In genomic region chr18:25140144-25140961, GRCh38 we compare ENCODE assay signal across 23 cellular contexts.
"Had no signal": no experiment of that assay in that cellular context is flagged by ENCODE, and none has a peak within 500 bp of the region (broad histone marks: within the 10 kb centered on the region; RNA-seq: fewer than 3 reads in every experiment).

No MANE protein-coding gene starts in this region.

- H3K4me3 ChIP-seq: right lobe of liver, stomach, transverse colon, vagina had no signal

- H3K4me1 Mint-ChIP-seq: activated naive CD8-positive, alpha-beta T cell treated with anti-CD3 and anti-CD28 coated beads for 36 hours; stimulated activated memory B cell treated with anti-CD40 and anti-IgM and Interleukin-4, amounts not matched to agents 10 μg/mL and 1 μg/mL and 100 μg/mL, for 72 hours had no signal

- H3K27ac ChIP-seq: epithelial cell of prostate, parathyroid adenoma, right lobe of liver, stomach, transverse colon, vagina had no signal

- FAIRE-seq: keratinocyte, small intestine had no signal

- H3K36me3 ChIP-seq: right lobe of liver, stomach, transverse colon, vagina had no signal

- H3K9me3 ChIP-seq: right lobe of liver, stomach, transverse colon, vagina had no signal

- H3K27me3 Mint-ChIP-seq: activated naive CD8-positive, alpha-beta T cell treated with anti-CD3 and anti-CD28 coated beads for 36 hours; stimulated activated memory B cell treated with anti-CD40 and anti-IgM and Interleukin-4, amounts not matched to agents 10 μg/mL and 1 μg/mL and 100 μg/mL, for 72 hours had no signal

- H3K36me3 Mint-ChIP-seq: activated naive CD8-positive, alpha-beta T cell treated with anti-CD3 and anti-CD28 coated beads for 36 hours; natural killer cell; stimulated activated memory B cell treated with anti-CD40 and anti-IgM and Interleukin-4, amounts not matched to agents 10 μg/mL and 1 μg/mL and 100 μg/mL, for 72 hours had no signal

- H3K27ac Mint-ChIP-seq: activated naive CD8-positive, alpha-beta T cell treated with anti-CD3 and anti-CD28 coated beads for 36 hours; endodermal cell; natural killer cell; stimulated activated memory B cell treated with anti-CD40 and anti-IgM and Interleukin-4, amounts not matched to agents 10 μg/mL and 1 μg/mL and 100 μg/mL, for 72 hours had no signal

- ATAC-seq: activated T-cell treated with anti-CD3 and anti-CD28 coated beads, Interleukin-2, amount 50 U/mL, for 4 hours; left lobe of liver; natural killer cell; stimulated activated memory B cell treated with anti-CD40 and anti-IgM and Interleukin-4, amounts not matched to agents 10 μg/mL and 1 μg/mL and 100 μg/mL, for 72 hours had no signal

- H3K9me3 Mint-ChIP-seq: activated naive CD8-positive, alpha-beta T cell treated with anti-CD3 and anti-CD28 coated beads for 36 hours; activated T-cell treated with anti-CD3 and anti-CD28 coated beads, Interleukin-2, amount 50 U/mL, for 4 hours; endodermal cell; natural killer cell; stimulated activated memory B cell treated with anti-CD40 and anti-IgM and Interleukin-4, amounts not matched to agents 10 μg/mL and 1 μg/mL and 100 μg/mL, for 72 hours had no signal

- H3K27me3 ChIP-seq: right lobe of liver, stomach, transverse colon, vagina had no signal

- DNase-seq: activated CD4-positive, alpha-beta T cell treated with anti-CD3 and anti-CD28 coated beads for 1 hour; activated CD4-positive, alpha-beta T cell treated with anti-CD3 and anti-CD28 coated beads, Interleukin-2, amount 50 U/mL, for 48 hours; activated CD8-positive, alpha-beta memory T cell treated with anti-CD3 and anti-CD28 coated beads, Interleukin-2, amount 50 U/mL, for 48 hours; activated naive CD4-positive, alpha-beta T cell treated with Interleukin-2 at 50 U/mL for 16 hours; activated naive CD8-positive, alpha-beta T cell treated with anti-CD3 and anti-CD28 coated beads for 36 hours; activated T-cell treated with anti-CD3 and anti-CD28 coated beads, Interleukin-2, amount 50 U/mL, for 4 hours; cortex of kidney; endodermal cell; foreskin fibroblast; midbrain; natural killer cell; right lobe of liver; stimulated activated CD4-positive, alpha-beta T cell treated with anti-CD3 and anti-CD28 coated beads, Interleukin-15, amount 100 ng/mL, for 24 hours; stomach; T-helper 9 cell; transverse colon had no signal

- H3K9ac ChIP-seq: parathyroid adenoma had no signal

- H2AFZ ChIP-seq: parathyroid adenoma had no signal

- H3K4me3 Mint-ChIP-seq: activated naive CD8-positive, alpha-beta T cell treated with anti-CD3 and anti-CD28 coated beads for 36 hours; activated T-cell treated with anti-CD3 and anti-CD28 coated beads, Interleukin-2, amount 50 U/mL, for 4 hours; endodermal cell; natural killer cell; stimulated activated memory B cell treated with anti-CD40 and anti-IgM and Interleukin-4, amounts not matched to agents 10 μg/mL and 1 μg/mL and 100 μg/mL, for 72 hours had no signal

- H3K4me1 ChIP-seq: parathyroid adenoma, right lobe of liver, transverse colon had no signal

- H3K79me2 ChIP-seq: parathyroid adenoma had no signal
